ENCODE assay signal across 1 cellular context in genomic region chr1:200081151-200081981, GRCh38.
TF ChIP-seq lines count a peak whose summit lies in the region.

No MANE protein-coding gene starts in this region.

TF ChIP-seq in H1, 55 proteins besides CTCF, POLR2A, EP300 and RAD21:
- TF ChIP-seq CTBP2 (IDR thresholded peaks at IDR 0.05; ENCODE audit: borderline replicate concordance, insufficient read depth, insufficient read length, low read length) (no peak), KDM4A (IDR thresholded peaks at IDR 0.05; ENCODE audit: low read depth, low read length, severe bottlenecking) (no peak), NANOG (IDR thresholded peaks at IDR 0.05; ENCODE audit: insufficient read depth, low read depth, low read length, poor library complexity, severe bottlenecking) (peak; percentile 39), CHD7 (IDR thresholded peaks at IDR 0.05; ENCODE audit: insufficient replicate concordance, low read length) (peak; percentile 85), POU5F1 (IDR thresholded peaks at IDR 0.05; ENCODE audit: low read depth, low read length) (peak; percentile 81)
